ENCODE assay signal across 28 cellular contexts in genomic region chr2:155692108-155692507, GRCh38.
"Had no signal": no experiment of that assay in that cellular context is flagged by ENCODE, and none has a peak within 500 bp of the region (broad histone marks: within the 10 kb centered on the region; RNA-seq: fewer than 3 reads in every experiment).

No MANE protein-coding gene starts in this region.

- H3K27me3 Mint-ChIP-seq: activated naive CD8-positive, alpha-beta T cell treated with anti-CD3 and anti-CD28 coated beads for 36 hours; naive B cell; stimulated activated naive CD8-positive, alpha-beta T cell treated with anti-CD3 and anti-CD28 coated beads, Interleukin-15, Interleukin-2, amounts not matched to agents 100 ng/mL and 50 ng/mL, for 24 hours had no signal

- H3K9me3 ChIP-seq: adrenal gland, body of pancreas, gastrocnemius medialis, left lung, ovary, psoas muscle, sigmoid colon, upper lobe of left lung had no signal

- H3K4me3 ChIP-seq: adrenal gland, body of pancreas, dorsolateral prefrontal cortex, gastrocnemius medialis, left lung, lung, ovary, psoas muscle, sigmoid colon, upper lobe of left lung had no signal

- H3K27ac Mint-ChIP-seq: activated naive CD4-positive, alpha-beta T cell treated with anti-CD3 and anti-CD28 coated beads for 36 hours; activated naive CD8-positive, alpha-beta T cell treated with anti-CD3 and anti-CD28 coated beads for 36 hours; naive B cell; nephron progenitor cell; stimulated activated effector memory CD8-positive, alpha-beta T cell treated with anti-CD3 and anti-CD28 coated beads, Interleukin-12 subunit alpha, Interleukin-12 subunit beta, amount 100 ng/mL, for 72 hours; stimulated activated naive CD8-positive, alpha-beta T cell treated with anti-CD3 and anti-CD28 coated beads, Interleukin-15, Interleukin-2, amounts not matched to agents 100 ng/mL and 50 ng/mL, for 24 hours had no signal

- DNase-seq: activated CD4-positive, alpha-beta T cell treated with anti-CD3 and anti-CD28 coated beads for 4 hours; activated CD4-positive, alpha-beta T cell treated with anti-CD3 and anti-CD28 coated beads, Interleukin-2, amount 50 U/mL, for 4 hours; activated effector memory CD4-positive, alpha-beta T cell treated with Interleukin-2 at 50 U/mL for 16 hours; activated naive CD4-positive, alpha-beta T cell treated with anti-CD3 and anti-CD28 coated beads for 36 hours; activated naive CD8-positive, alpha-beta T cell treated with anti-CD3 and anti-CD28 coated beads for 36 hours; adrenal gland; aorta; body of pancreas; dorsolateral prefrontal cortex; effector memory CD4-positive, alpha-beta T cell; gastrocnemius medialis; glutamatergic neuron; left lung; naive B cell; nephron progenitor cell; ovary; psoas muscle; sigmoid colon; small intestine; stimulated activated CD4-positive, alpha-beta T cell treated with anti-CD3 and anti-CD28 coated beads, Interleukin-4, amount 100 ng/mL, for 24 hours; upper lobe of left lung had no signal

- H3K27me3 ChIP-seq: adrenal gland, body of pancreas, dorsolateral prefrontal cortex, gastrocnemius medialis, left lung, ovary, sigmoid colon, upper lobe of left lung had no signal

- H3K4me1 ChIP-seq: adrenal gland, body of pancreas, gastrocnemius medialis, left lung, psoas muscle, sigmoid colon, upper lobe of left lung had no signal

- H3K36me3 Mint-ChIP-seq: activated naive CD8-positive, alpha-beta T cell treated with anti-CD3 and anti-CD28 coated beads for 36 hours; naive B cell; stimulated activated effector memory CD8-positive, alpha-beta T cell treated with anti-CD3 and anti-CD28 coated beads, Interleukin-12 subunit alpha, Interleukin-12 subunit beta, amount 100 ng/mL, for 72 hours had no signal

- H3K36me3 ChIP-seq: adrenal gland, gastrocnemius medialis, left lung, ovary, sigmoid colon, upper lobe of left lung had no signal

- H3K27ac ChIP-seq: adrenal gland, body of pancreas, gastrocnemius medialis, left lung, ovary, psoas muscle, sigmoid colon, upper lobe of left lung, VCaP had no signal

- H3K9me3 Mint-ChIP-seq: activated naive CD4-positive, alpha-beta T cell treated with anti-CD3 and anti-CD28 coated beads for 36 hours; activated naive CD8-positive, alpha-beta T cell treated with anti-CD3 and anti-CD28 coated beads for 36 hours; naive B cell; nephron progenitor cell; stimulated activated effector memory CD8-positive, alpha-beta T cell treated with anti-CD3 and anti-CD28 coated beads, Interleukin-12 subunit alpha, Interleukin-12 subunit beta, amount 100 ng/mL, for 72 hours; stimulated activated naive CD8-positive, alpha-beta T cell treated with anti-CD3 and anti-CD28 coated beads, Interleukin-15, Interleukin-2, amounts not matched to agents 100 ng/mL and 50 ng/mL, for 24 hours had no signal

- ATAC-seq: body of pancreas; gastrocnemius medialis; left lung; psoas muscle; stimulated activated effector memory CD8-positive, alpha-beta T cell treated with anti-CD3 and anti-CD28 coated beads, Interleukin-12 subunit alpha, Interleukin-12 subunit beta, amount 100 ng/mL, for 72 hours had no signal

- H3K4me1 Mint-ChIP-seq: activated naive CD8-positive, alpha-beta T cell treated with anti-CD3 and anti-CD28 coated beads for 36 hours; naive B cell; nephron progenitor cell; stimulated activated effector memory CD8-positive, alpha-beta T cell treated with anti-CD3 and anti-CD28 coated beads, Interleukin-12 subunit alpha, Interleukin-12 subunit beta, amount 100 ng/mL, for 72 hours had no signal

- FAIRE-seq: colon, islet of Langerhans, small intestine, TTC549 had no signal

- H3K4me3 Mint-ChIP-seq: activated naive CD4-positive, alpha-beta T cell treated with anti-CD3 and anti-CD28 coated beads for 36 hours; activated naive CD8-positive, alpha-beta T cell treated with anti-CD3 and anti-CD28 coated beads for 36 hours; naive B cell; nephron progenitor cell; stimulated activated effector memory CD8-positive, alpha-beta T cell treated with anti-CD3 and anti-CD28 coated beads, Interleukin-12 subunit alpha, Interleukin-12 subunit beta, amount 100 ng/mL, for 72 hours; stimulated activated naive CD8-positive, alpha-beta T cell treated with anti-CD3 and anti-CD28 coated beads, Interleukin-15, Interleukin-2, amounts not matched to agents 100 ng/mL and 50 ng/mL, for 24 hours had no signal
